In genomic region chr2:144659731-144660275, GRCh38 we compare ENCODE assay signal across 9 cellular contexts.
A peak's percentile ranks its signal among the peaks of the same experiment; 100 is the strongest.
DNase-seq lines count a peak whose midpoint lies in the region; ATAC-seq, FAIRE-seq and TF ChIP-seq lines count a peak whose summit lies in the region.
"Had no signal": no experiment of that assay in that cellular context is flagged by ENCODE, and none has a peak within 500 bp of the region (broad histone marks: within the 10 kb centered on the region; RNA-seq: fewer than 3 reads in every experiment).

No MANE protein-coding gene starts in this region.

- H3K9me3 Mint-ChIP-seq in activated naive CD8-positive, alpha-beta T cell treated with anti-CD3 and anti-CD28 coated beads for 36 hours, result no peaks in the 10 kb centered on the region
- no peaks in the 10 kb centered on the region for H3K9me3 Mint-ChIP-seq in naive thymus-derived CD4-positive, alpha-beta T cell
- H3K9me3 Mint-ChIP-seq: activated naive CD8-positive, alpha-beta T cell treated with anti-CD3 and anti-CD28 coated beads, Interleukin-2, amount 10 ng/mL, durations not matched to agents 7 days and 5 days had no signal

- no peak for FAIRE-seq in GM19239 (lab: Jason Lieb, UNC)

- peaks cover 5% of the 10 kb centered on the region for H3K27me3 Mint-ChIP-seq in activated naive CD8-positive, alpha-beta T cell treated with anti-CD3 and anti-CD28 coated beads for 36 hours
- peaks cover 0 to 11% (median 6%) of the 10 kb centered on the region in 5 donors for H3K27me3 Mint-ChIP-seq in naive thymus-derived CD4-positive, alpha-beta T cell

- H3K27me3 ChIP-seq in naive thymus-derived CD4-positive, alpha-beta T cell (ENCODE audit: control insufficient read depth in 2 of 2, insufficient read depth in 2 of 2, low read length in 2 of 2), result no peaks in the 10 kb centered on the region

- H3K4me1 ChIP-seq in naive thymus-derived CD4-positive, alpha-beta T cell (ENCODE audit: control insufficient read depth in 2 of 2, insufficient read depth in 2 of 2, low read length in 2 of 2), result peaks cover 0 to 3% of the 10 kb centered on the region in 2 donors

- TF ChIP-seq CTCF in AG10803 (conservative IDR thresholded peaks at IDR 0.05; ENCODE audit: low read length), result no peak

- H3K36me3 Mint-ChIP-seq in activated naive CD8-positive, alpha-beta T cell treated with anti-CD3 and anti-CD28 coated beads for 36 hours, result no peaks in the 10 kb centered on the region
- no peaks in the 10 kb centered on the region for H3K36me3 Mint-ChIP-seq in naive thymus-derived CD4-positive, alpha-beta T cell
- H3K36me3 Mint-ChIP-seq: activated naive CD8-positive, alpha-beta T cell treated with anti-CD3 and anti-CD28 coated beads, Interleukin-2, amount 10 ng/mL, durations not matched to agents 7 days and 5 days had no signal

- no peak overlapping the region for H3K4me3 Mint-ChIP-seq in activated naive CD8-positive, alpha-beta T cell treated with anti-CD3 and anti-CD28 coated beads for 36 hours
- H3K4me3 Mint-ChIP-seq in naive thymus-derived CD4-positive, alpha-beta T cell, result no peak overlapping the region
- H3K4me3 Mint-ChIP-seq: activated naive CD8-positive, alpha-beta T cell treated with anti-CD3 and anti-CD28 coated beads, Interleukin-2, amount 10 ng/mL, durations not matched to agents 7 days and 5 days had no signal

- H3K27ac ChIP-seq in naive thymus-derived CD4-positive, alpha-beta T cell (ENCODE audit: low read depth, low read length), result no peak overlapping the region

- CTCF ChIA-PET in naive thymus-derived CD4-positive, alpha-beta T cell (lab: Charles Lee), result interaction anchor here (0.9 kb wide), 1 partner anchor 285 kb away, joined by 3 read pairs; no protein-coding TSS in a partner anchor

- H3K27ac Mint-ChIP-seq in activated naive CD8-positive, alpha-beta T cell treated with anti-CD3 and anti-CD28 coated beads for 36 hours, result no peak overlapping the region
- H3K27ac Mint-ChIP-seq in naive thymus-derived CD4-positive, alpha-beta T cell, result no peak overlapping the region
- H3K27ac Mint-ChIP-seq: activated naive CD8-positive, alpha-beta T cell treated with anti-CD3 and anti-CD28 coated beads, Interleukin-2, amount 10 ng/mL, durations not matched to agents 7 days and 5 days had no signal

- peak; percentile 95 for DNase-seq in AG10803 (ENCODE audit: low read depth)
- DNase-seq in M059J (ENCODE audit: low read depth), result peak; percentile 99
- DNase-seq in activated naive CD8-positive, alpha-beta T cell treated with anti-CD3 and anti-CD28 coated beads for 36 hours, result peak; percentile 4
- no peak for DNase-seq in naive thymus-derived CD4-positive, alpha-beta T cell
- DNase-seq in GM19239 (ENCODE audit: insufficient read length, low spot score), result no peak
- DNase-seq in NCI-H1105 (lab: John Stamatoyannopoulos, UW), result no peak
- no peak for DNase-seq in dermis blood vessel endothelial cell
- DNase-seq in NCI-H1930 (lab: John Stamatoyannopoulos, UW), result no peak
- DNase-seq: activated naive CD8-positive, alpha-beta T cell treated with anti-CD3 and anti-CD28 coated beads, Interleukin-2, amount 10 ng/mL, durations not matched to agents 7 days and 5 days had no signal

- no peaks in the 10 kb centered on the region for H3K36me3 ChIP-seq in naive thymus-derived CD4-positive, alpha-beta T cell (ENCODE audit: control insufficient read depth in 2 of 3, insufficient read depth in 3 of 3, low read length in 3 of 3)

- no peaks in the 10 kb centered on the region for H3K9me3 ChIP-seq in naive thymus-derived CD4-positive, alpha-beta T cell (ENCODE audit: control insufficient read depth in 2 of 3, low read length in 3 of 3)

- ATAC-seq in naive thymus-derived CD4-positive, alpha-beta T cell, result peak; percentile 83

- intact Hi-C loops in naive thymus-derived CD4-positive, alpha-beta T cell (cut with micrococcal nuclease), result no loop called here

- H3K4me1 Mint-ChIP-seq in activated naive CD8-positive, alpha-beta T cell treated with anti-CD3 and anti-CD28 coated beads for 36 hours, result no peaks in the 10 kb centered on the region
- H3K4me1 Mint-ChIP-seq in naive thymus-derived CD4-positive, alpha-beta T cell, result peaks cover 0 to 4% (median 0%) of the 10 kb centered on the region in 7 donors
- H3K4me1 Mint-ChIP-seq: activated naive CD8-positive, alpha-beta T cell treated with anti-CD3 and anti-CD28 coated beads, Interleukin-2, amount 10 ng/mL, durations not matched to agents 7 days and 5 days had no signal

- POLR2A ChIA-PET in naive thymus-derived CD4-positive, alpha-beta T cell (lab: Charles Lee), result no interaction called here

- H3K4me3 ChIP-seq in AG10803 (ENCODE audit: low read length), result no peak overlapping the region
- H3K4me3 ChIP-seq in naive thymus-derived CD4-positive, alpha-beta T cell (ENCODE audit: low read length), result no peak overlapping the region

Comparison
In these comparisons a context has a peak if more than half of its experiments do, and no peak if none do; other contexts are left out.
1. DNase-seq: peak in AG10803 (single experiment), M059J (single experiment) and activated naive CD8-positive, alpha-beta T cell treated with anti-CD3 and anti-CD28 coated beads for 36 hours (single experiment); none in naive thymus-derived CD4-positive, alpha-beta T cell (0 of 9), GM19239 (single experiment), NCI-H1105 (single experiment), dermis blood vessel endothelial cell (single experiment) and NCI-H1930 (0 of 2).